ENCODE assay signal across 10 cellular contexts in genomic region chr11:110921742-110922200, GRCh38.
DNase-seq lines count a peak whose midpoint lies in the region; ATAC-seq, FAIRE-seq and TF ChIP-seq lines count a peak whose summit lies in the region.
"Had no signal": no experiment of that assay in that cellular context is flagged by ENCODE, and none has a peak within 500 bp of the region (broad histone marks: within the 10 kb centered on the region; RNA-seq: fewer than 3 reads in every experiment).

No MANE protein-coding gene starts in this region.

- H3K4me3 ChIP-seq in bronchial epithelial cell (ENCODE audit: low read depth, low read length) = no peak overlapping the region

- no peaks in the 10 kb centered on the region for H3K36me3 Mint-ChIP-seq in IgD-negative memory B cell

- no peaks in the 10 kb centered on the region for H3K27me3 Mint-ChIP-seq in IgD-negative memory B cell

- no peaks in the 10 kb centered on the region for H3K36me3 ChIP-seq in bronchial epithelial cell (ENCODE audit: control insufficient read depth, insufficient read depth, low read length)

- peaks cover 0 to 12% (median 2%) of the 10 kb centered on the region in 3 donors for H3K9me3 Mint-ChIP-seq in IgD-negative memory B cell

- FAIRE-seq in bronchial epithelial cell (lab: Jason Lieb, UNC) = no peak
- FAIRE-seq: islet of Langerhans had no signal

- peak overlapping the region in 2 of 3 donors; percentile 18 to 28 for H3K27ac Mint-ChIP-seq in IgD-negative memory B cell

- no peak for TF ChIP-seq CTCF in bronchial epithelial cell (IDR thresholded peaks at IDR 0.05; ENCODE audit: insufficient read depth, low read length, severe bottlenecking)

- DNase-seq in bronchial epithelial cell (ENCODE audit: low read depth) (peak; percentile 8), left kidney (ENCODE audit: low read depth, low spot score) (peak; percentile 53), superior temporal gyrus (ENCODE audit: extremely low spot score) (peak; percentile 43), DMS53 (lab: John Stamatoyannopoulos, UW) (no peak)
- DNase-seq: NCI-H187 treated with DMSO at 0.1 percent for 48 hours, T-helper 1 cell had no signal

- ATAC-seq in HG02870 (IDR thresholded peaks at IDR 0.05; ENCODE audit: unreplicated experiment) (no peak), HG02852 (IDR thresholded peaks at IDR 0.05; ENCODE audit: unreplicated experiment) (no peak)

- no peak overlapping the region for H3K4me3 Mint-ChIP-seq in IgD-negative memory B cell

- peaks cover 7 to 8% (median 8%) of the 10 kb centered on the region in 3 donors for H3K4me1 Mint-ChIP-seq in IgD-negative memory B cell

- peaks cover 6% of the 10 kb centered on the region for H3K27me3 ChIP-seq in bronchial epithelial cell (ENCODE audit: control insufficient read depth, insufficient read depth, low read length)
